21 cellular contexts compared by ENCODE assay signal in genomic region chr5:12320331-12320730, GRCh38.
A peak's percentile ranks its signal among the peaks of the same experiment; 100 is the strongest.
DNase-seq lines count a peak whose midpoint lies in the region; ATAC-seq, FAIRE-seq and TF ChIP-seq lines count a peak whose summit lies in the region.
"Had no signal": no experiment of that assay in that cellular context is flagged by ENCODE, and none has a peak within 500 bp of the region (broad histone marks: within the 10 kb centered on the region; RNA-seq: fewer than 3 reads in every experiment).

No MANE protein-coding gene starts in this region.

- TF ChIP-seq CTCF in mammary epithelial cell (conservative IDR thresholded peaks at IDR 0.05 in 1 of 2, IDR thresholded peaks at IDR 0.05 in 1 of 2; ENCODE audit: extremely low read depth in 1 of 2, insufficient read depth in 1 of 2, low read depth in 1 of 2, low read length in 2 of 2) (no peak), breast epithelium (IDR thresholded peaks at IDR 0.05) (no peak), WTC11 (IDR thresholded peaks at IDR 0.05) (no peak)

- H3K27me3 ChIP-seq in mammary epithelial cell (ENCODE audit: insufficient read depth, low read length): no peaks in the 10 kb centered on the region
- no peaks in the 10 kb centered on the region for H3K27me3 ChIP-seq in breast epithelium
- H3K27me3 ChIP-seq in neuronal stem cell (ENCODE audit: control insufficient read depth in 3 of 3, insufficient read depth in 3 of 3, low read depth in 1 of 3, low read length in 3 of 3): no peaks in the 10 kb centered on the region

- peak overlapping the region; percentile 10 for H2BK12ac ChIP-seq in neuronal stem cell (ENCODE audit: low read length)

- H3K4me2 ChIP-seq in mammary epithelial cell (ENCODE audit: insufficient read depth, low read depth, low read length) (no peak overlapping the region), neuronal stem cell (ENCODE audit: insufficient read depth, low read length, poor library complexity, severe bottlenecking) (no peak overlapping the region)

- H2BK120ac ChIP-seq in neuronal stem cell (ENCODE audit: low read depth, low read length): no peak overlapping the region

- BruUV-seq in mammary epithelial cell (replicated peaks; lab: Mats Ljungman, UMichigan): no TSS peak

- no peak overlapping the region for H3K9ac ChIP-seq in mammary epithelial cell (ENCODE audit: insufficient read depth, low read length)
- no peak overlapping the region for H3K9ac ChIP-seq in neuronal stem cell (ENCODE audit: low read depth, low read length, poor library complexity)

- ATAC-seq in WTC11 (no peak), GM18502 (IDR thresholded peaks at IDR 0.05; ENCODE audit: poor library complexity, unreplicated experiment) (no peak), left colon (no peak)
- ATAC-seq: CD8-positive, alpha-beta T cell; HCT116 had no signal

- 0 out of 2 replicates have a peak overlapping the region, but pooled peaks have one; percentile 21 for H3K27ac Mint-ChIP-seq in WTC11
- H3K27ac Mint-ChIP-seq: CD14-positive monocyte; CD8-positive, alpha-beta T cell had no signal

- peak overlapping the region; percentile 47 for H3K14ac ChIP-seq in neuronal stem cell (ENCODE audit: low read length)

- intact Hi-C loops in mammary epithelial cell (cut with micrococcal nuclease): no loop called here
- intact Hi-C loops in breast epithelium (cut with DNase I; ENCODE audit: low total_unique reads): no loop called here
- intact Hi-C loops in left colon (cut with DNase I, micrococcal nuclease): no loop called here

- H3K4me1 Mint-ChIP-seq in WTC11: peaks cover 58% of the 10 kb centered on the region
- H3K4me1 Mint-ChIP-seq: CD14-positive monocyte had no signal

- H3K79me2 ChIP-seq in mammary epithelial cell (ENCODE audit: insufficient read depth, low read length): no peaks in the 10 kb centered on the region

- H3K4me3 ChIP-seq in mammary epithelial cell (replicated peaks in 1 of 3; ENCODE audit: insufficient read depth in 1 of 3, low read depth in 2 of 3, low read length in 3 of 3) (no peak overlapping the region), breast epithelium (no peak overlapping the region), neuronal stem cell (ENCODE audit: low read length in 2 of 2) (no peak overlapping the region)

- WGBS in mammary epithelial cell (ENCODE audit: low coverage, missing lambda C conversion rate): 19% methylated on average over 3 of the region's 3 CpGs
- WGBS in neuronal stem cell (ENCODE audit: extremely low coverage in 2 of 2, insufficient read length in 2 of 2, insufficient replicate concordance in 1 of 2), 2 donors: no CpG with 5 or more reads among the region's 3 CpGs

- no peak overlapping the region for H3K23ac ChIP-seq in neuronal stem cell (ENCODE audit: low read depth, low read length, poor library complexity)

- H3K27me3 Mint-ChIP-seq in WTC11 (ENCODE audit: low read depth): peaks cover 3% of the 10 kb centered on the region; the same call in 1 of the 2 replicates

- no peak overlapping the region for H4K91ac ChIP-seq in neuronal stem cell (ENCODE audit: low read depth, low read length, poor library complexity)

- H3K27ac ChIP-seq in mammary epithelial cell (ENCODE audit: insufficient read depth, low read depth, low read length) (no peak overlapping the region), breast epithelium (no peak overlapping the region), neuronal stem cell (replicated peaks; ENCODE audit: low read length) (no peak overlapping the region)
- H3K27ac ChIP-seq: 22Rv1, HL-60 had no signal

- no peaks in the 10 kb centered on the region for H3K9me3 ChIP-seq in mammary epithelial cell (replicated peaks; ENCODE audit: insufficient read depth, low read length)
- H3K9me3 ChIP-seq in breast epithelium: no peaks in the 10 kb centered on the region
- peaks cover 0 to 4% of the 10 kb centered on the region in 2 donors for H3K9me3 ChIP-seq in neuronal stem cell (replicated peaks in 1 of 2; ENCODE audit: control insufficient read depth in 2 of 2, insufficient read depth in 1 of 2, low read depth in 1 of 2, low read length in 2 of 2)

- no peak for TF ChIP-seq POLR2A in breast epithelium (IDR thresholded peaks at IDR 0.05)

- DNase-seq in mammary epithelial cell: no peak
- DNase-seq in breast epithelium (ENCODE audit: low spot score in 2 of 2): no peak
- DNase-seq in WTC11 (ENCODE audit: low spot score): no peak
- DNase-seq in neuronal stem cell (ENCODE audit: low spot score): no peak
- DNase-seq in urothelium cell line (ENCODE audit: low spot score): no peak
- no peak for DNase-seq in activated CD4-positive, CD25-positive, alpha-beta regulatory T cell treated with anti-CD3 and anti-CD28 coated beads, Interleukin-2, amount 50 U/mL, for 72 hours
- DNase-seq in left colon: no peak
- DNase-seq: CD8-positive, alpha-beta T cell; COR-L47; DMS153; DND-41; GF-D8; GOT3; IMR-90 had no signal

- no peak overlapping the region for H3K4me3 Mint-ChIP-seq in WTC11
- H3K4me3 Mint-ChIP-seq: CD14-positive monocyte; CD8-positive, alpha-beta T cell had no signal

- H3K79me1 ChIP-seq in neuronal stem cell (ENCODE audit: low read depth, low read length): no peaks in the 10 kb centered on the region

- H4K20me1 ChIP-seq in mammary epithelial cell (ENCODE audit: insufficient read depth, low read length): no peaks in the 10 kb centered on the region

- H3K4ac ChIP-seq in neuronal stem cell (ENCODE audit: low read length): no peak overlapping the region

- peaks cover 21% of the 10 kb centered on the region for H3K36me3 Mint-ChIP-seq in WTC11
- H3K36me3 Mint-ChIP-seq: CD14-positive monocyte; CD8-positive, alpha-beta T cell had no signal

- peak; percentile 73 for FAIRE-seq in urothelium cell line (lab: Jason Lieb, UNC)
- FAIRE-seq: D721Med, GM18507 had no signal

- peaks cover 14% of the 10 kb centered on the region for H3K4me1 ChIP-seq in mammary epithelial cell (ENCODE audit: insufficient read depth, low read length)
- no peaks in the 10 kb centered on the region for H3K4me1 ChIP-seq in breast epithelium
- peaks cover 0 to 2% of the 10 kb centered on the region in 2 donors for H3K4me1 ChIP-seq in neuronal stem cell (ENCODE audit: control insufficient read depth in 2 of 2, insufficient read depth in 1 of 2, low read depth in 1 of 2, low read length in 2 of 2)

- dilution Hi-C loops in mammary epithelial cell (cut with HindIII; ENCODE audit: low sequenced_read_pairs): no loop called here

- H3K9me3 Mint-ChIP-seq in WTC11: peaks cover 19% of the 10 kb centered on the region

- no peaks in the 10 kb centered on the region for H3K36me3 ChIP-seq in mammary epithelial cell (ENCODE audit: insufficient read depth, low read length)
- H3K36me3 ChIP-seq in breast epithelium: no peaks in the 10 kb centered on the region
- peaks cover 0 to 2% of the 10 kb centered on the region in 2 donors for H3K36me3 ChIP-seq in neuronal stem cell (replicated peaks in 1 of 2; ENCODE audit: control insufficient read depth in 2 of 2, insufficient read depth in 2 of 2, low read length in 2 of 2)

- peak overlapping the region; percentile 24 for H4K8ac ChIP-seq in neuronal stem cell (ENCODE audit: low read depth, low read length)

- no peak overlapping the region for H2AK5ac ChIP-seq in neuronal stem cell (ENCODE audit: low read depth, low read length)

- H2AFZ ChIP-seq in mammary epithelial cell (ENCODE audit: low read depth, low read length): peak overlapping the region; percentile 44
- no peak overlapping the region for H2AFZ ChIP-seq in neuronal stem cell (ENCODE audit: low read length)

- POLR2A ChIA-PET in WTC11 (lab: Charles Lee): no interaction called here

- CTCF ChIA-PET in mammary epithelial cell (lab: Charles Lee; ENCODE audit: low non-redundant PET): no interaction called here
- CTCF ChIA-PET in WTC11 (lab: Charles Lee): no interaction called here

- in situ Hi-C loops in mammary epithelial cell (cut with MboI; ENCODE audit: low sequenced_read_pairs in 2 of 2): no loop called here

- H2BK5ac ChIP-seq in neuronal stem cell (ENCODE audit: low read length): no peak overlapping the region

- H3K18ac ChIP-seq in neuronal stem cell (ENCODE audit: low read length): peak overlapping the region; percentile 64

- H2BK15ac ChIP-seq in neuronal stem cell (ENCODE audit: low read length): no peak overlapping the region

TF ChIP-seq in WTC11, 78 proteins besides CTCF, POLR2A, EP300 and RAD21 (continues in another document):
- TF ChIP-seq HMGA2 (CRISPR knock-in tag; IDR thresholded peaks at IDR 0.05): no peak
- no peak for TF ChIP-seq ZNF512 (CRISPR knock-in tag; IDR thresholded peaks at IDR 0.05; ENCODE audit: borderline replicate concordance)
- TF ChIP-seq ETV6 (CRISPR knock-in tag; IDR thresholded peaks at IDR 0.05): no peak
- no peak for TF ChIP-seq TP53 (CRISPR knock-in tag; IDR thresholded peaks at IDR 0.05)
- TF ChIP-seq, protein P1, sequence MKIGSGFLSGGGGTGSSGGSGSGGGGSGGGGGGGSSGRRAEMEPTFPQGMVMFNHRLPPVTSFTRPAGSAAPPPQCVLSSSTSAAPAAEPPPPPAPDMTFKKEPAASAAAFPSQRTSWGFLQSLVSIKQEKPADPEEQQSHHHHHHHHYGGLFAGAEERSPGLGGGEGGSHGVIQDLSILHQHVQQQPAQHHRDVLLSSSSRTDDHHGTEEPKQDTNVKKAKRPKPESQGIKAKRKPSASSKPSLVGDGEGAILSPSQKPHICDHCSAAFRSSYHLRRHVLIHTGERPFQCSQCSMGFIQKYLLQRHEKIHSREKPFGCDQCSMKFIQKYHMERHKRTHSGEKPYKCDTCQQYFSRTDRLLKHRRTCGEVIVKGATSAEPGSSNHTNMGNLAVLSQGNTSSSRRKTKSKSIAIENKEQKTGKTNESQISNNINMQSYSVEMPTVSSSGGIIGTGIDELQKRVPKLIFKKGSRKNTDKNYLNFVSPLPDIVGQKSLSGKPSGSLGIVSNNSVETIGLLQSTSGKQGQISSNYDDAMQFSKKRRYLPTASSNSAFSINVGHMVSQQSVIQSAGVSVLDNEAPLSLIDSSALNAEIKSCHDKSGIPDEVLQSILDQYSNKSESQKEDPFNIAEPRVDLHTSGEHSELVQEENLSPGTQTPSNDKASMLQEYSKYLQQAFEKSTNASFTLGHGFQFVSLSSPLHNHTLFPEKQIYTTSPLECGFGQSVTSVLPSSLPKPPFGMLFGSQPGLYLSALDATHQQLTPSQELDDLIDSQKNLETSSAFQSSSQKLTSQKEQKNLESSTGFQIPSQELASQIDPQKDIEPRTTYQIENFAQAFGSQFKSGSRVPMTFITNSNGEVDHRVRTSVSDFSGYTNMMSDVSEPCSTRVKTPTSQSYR (CRISPR knock-in tag; IDR thresholded peaks at IDR 0.05): no peak
